18 cellular contexts compared by ENCODE assay signal in the genomic region with DNA sequence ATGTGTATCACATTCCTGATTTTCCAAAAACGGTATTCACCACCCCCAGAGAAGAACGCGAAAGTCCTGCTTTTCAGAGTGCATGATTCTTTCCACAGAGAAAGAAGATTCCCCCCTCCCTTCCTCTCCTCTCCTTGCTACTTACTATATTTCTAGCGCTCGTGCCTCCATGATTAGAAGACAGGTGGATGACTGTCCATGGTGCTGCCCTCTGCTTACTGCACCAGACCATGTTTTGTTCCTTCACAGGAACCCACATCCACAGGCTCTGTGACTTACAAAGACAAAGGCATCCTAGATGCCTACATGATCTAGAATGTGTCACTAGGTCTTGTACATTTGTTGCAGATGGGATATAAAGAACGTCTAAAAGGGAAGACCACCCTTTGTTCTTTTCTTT. TPM values are rescaled to one million over a fixed set of nuclear protein-coding genes. Genes with fewer than 3 reads are reported as not detected.
"Had no signal": no experiment of that assay in that cellular context is flagged by ENCODE, and none has a peak within 500 bp of the region (broad histone marks: within the 10 kb centered on the region; RNA-seq: fewer than 3 reads in every experiment).

No MANE protein-coding gene starts in this region.

- H3K36me3 Mint-ChIP-seq: activated naive CD8-positive, alpha-beta T cell treated with anti-CD3 and anti-CD28 coated beads for 36 hours had no signal

- H3K9me3 ChIP-seq: ovary, psoas muscle, testis, upper lobe of left lung had no signal

- H3K9me3 Mint-ChIP-seq: effector memory CD8-positive, alpha-beta T cell had no signal

- DNase-seq: activated CD4-positive, alpha-beta T cell treated with anti-CD3 and anti-CD28 coated beads, Interleukin-2, amount 50 U/mL, for 1 hour; activated naive CD4-positive, alpha-beta T cell; activated naive CD8-positive, alpha-beta T cell treated with anti-CD3 and anti-CD28 coated beads for 36 hours; amniotic stem cell; effector memory CD8-positive, alpha-beta T cell; mesenchymal stem cell; naive thymus-derived CD8-positive, alpha-beta T cell; ovary; psoas muscle; right cardiac atrium; testis; upper lobe of left lung had no signal

- H3K27me3 ChIP-seq: ovary, testis, upper lobe of left lung had no signal

- ATAC-seq: activated CD4-positive, CD25-positive, alpha-beta regulatory T cell treated with anti-CD3 and anti-CD28 coated beads, Interleukin-2, amount 50 U/mL, for 24 hours; activated T-helper 17 cell treated with anti-CD3 and anti-CD28 coated beads, Interleukin-2, amount 50 U/mL, for 72 hours; effector memory CD8-positive, alpha-beta T cell; naive thymus-derived CD8-positive, alpha-beta T cell; psoas muscle; right cardiac atrium had no signal

- H3K4me1 Mint-ChIP-seq: activated naive CD8-positive, alpha-beta T cell treated with anti-CD3 and anti-CD28 coated beads for 36 hours had no signal

- H3K4me1 ChIP-seq: psoas muscle had no signal

- H3K27ac Mint-ChIP-seq: activated naive CD8-positive, alpha-beta T cell treated with anti-CD3 and anti-CD28 coated beads for 36 hours; activated T-helper 17 cell treated with anti-CD3 and anti-CD28 coated beads, Interleukin-2, amount 50 U/mL, for 72 hours; effector memory CD8-positive, alpha-beta T cell; naive thymus-derived CD8-positive, alpha-beta T cell had no signal

- H3K27ac ChIP-seq: ovary, psoas muscle, skin epidermis, testis, upper lobe of left lung had no signal

- H3K4me3 Mint-ChIP-seq: activated naive CD8-positive, alpha-beta T cell treated with anti-CD3 and anti-CD28 coated beads for 36 hours; activated T-helper 17 cell treated with anti-CD3 and anti-CD28 coated beads, Interleukin-2, amount 50 U/mL, for 72 hours; effector memory CD8-positive, alpha-beta T cell; naive thymus-derived CD8-positive, alpha-beta T cell had no signal

- H3K36me3 ChIP-seq: ovary, upper lobe of left lung had no signal

- H3K4me3 ChIP-seq: ovary, psoas muscle, skin epidermis, testis, upper lobe of left lung had no signal

RNA-seq across cellular contexts. Expression of a gene that starts 49.1 kb away (rescaled TPM):
- total RNA-seq: activated naive CD8-positive, alpha-beta T cell treated with anti-CD3 and anti-CD28 coated beads for 36 hours; cardiac septum; dermis microvascular lymphatic vessel endothelial cell; fibroblast of villous mesenchyme; naive thymus-derived CD8-positive, alpha-beta T cell; right cardiac atrium had no signal
- polyA plus RNA-seq: naive thymus-derived CD8-positive, alpha-beta T cell; right cardiac atrium had no signal
